Comparison of ENCODE assay signal across 8 cellular contexts in genomic region chr4:3075652-3075981, GRCh38. TPM values are rescaled to one million over a fixed set of nuclear protein-coding genes. Genes with fewer than 3 reads are reported as not detected.
A peak's percentile ranks its signal among the peaks of the same experiment; 100 is the strongest.
DNase-seq lines count a peak whose midpoint lies in the region; ATAC-seq and TF ChIP-seq lines count a peak whose summit lies in the region.

No MANE protein-coding gene starts in this region.

- H3K4me2 ChIP-seq in skeletal muscle satellite cell (ENCODE audit: low read length), result peak overlapping the region; percentile 98

- POLR2A ChIA-PET in T-cell (lab: Charles Lee), result no interaction called here

- H3K27ac Mint-ChIP-seq in T-cell, result peak overlapping the region in 1 of 2 donors; percentile 22

- no peaks in the 10 kb centered on the region for H3K27me3 Mint-ChIP-seq in T-cell

- H3K4me1 Mint-ChIP-seq in T-cell, result peaks cover 35 to 42% (median 36%) of the 10 kb centered on the region in 3 donors

- no peak for TF ChIP-seq CTCF in foreskin fibroblast (IDR thresholded peaks at IDR 0.05; ENCODE audit: low read depth, low read length)

- H3K4me3 Mint-ChIP-seq in T-cell, result peak overlapping the region; percentile 77 to 88 (median 83)

- H3K4me3 ChIP-seq in foreskin fibroblast (ENCODE audit: low read depth in 1 of 2, low read length in 2 of 2) (peak overlapping the region; percentile 94 to 97), skeletal muscle satellite cell (ENCODE audit: low read length) (peak overlapping the region; percentile 79)

- peak; percentile 49 for TF ChIP-seq POLR2A in GM18526 (IDR thresholded peaks at IDR 0.05; ENCODE audit: extremely low read depth, insufficient read length)

- no peaks in the 10 kb centered on the region for H3K9me3 ChIP-seq in skeletal muscle satellite cell (replicated peaks; ENCODE audit: low read length)

- H3K36me3 Mint-ChIP-seq in T-cell, result peaks cover 4% of the 10 kb centered on the region

- ATAC-seq in T-cell (replicated peaks in 1 of 4), result no peak
- no peak for ATAC-seq in GM21737 (IDR thresholded peaks at IDR 0.05; ENCODE audit: unreplicated experiment)
- ATAC-seq in GM18511 (IDR thresholded peaks at IDR 0.05; ENCODE audit: unreplicated experiment), result no peak

- CTCF ChIA-PET in T-cell (lab: Charles Lee), result interaction anchor here in 1 of 2 donors (0.5 kb wide), 1 partner anchor 38 kb away, joined by 4 read pairs; no protein-coding TSS in a partner anchor

- peak overlapping the region; percentile 88 for H3K9ac ChIP-seq in skeletal muscle satellite cell (ENCODE audit: low read depth, low read length)

- H3K27me3 ChIP-seq in skeletal muscle satellite cell (ENCODE audit: control insufficient read depth, insufficient read depth, low read length), result no peaks in the 10 kb centered on the region

- H3K36me3 ChIP-seq in skeletal muscle satellite cell (ENCODE audit: insufficient read depth, low read length), result no peaks in the 10 kb centered on the region

- DNase-seq in T-cell (no peak), foreskin fibroblast (no peak), HCEC 1CT (no peak), AG08395 (ENCODE audit: low spot score) (no peak)

- H3K9me3 Mint-ChIP-seq in T-cell, result no peaks in the 10 kb centered on the region

- H3K4me1 ChIP-seq in skeletal muscle satellite cell (ENCODE audit: control insufficient read depth, insufficient read depth, low read length), result peaks cover 16% of the 10 kb centered on the region

RNA-seq across cellular contexts. Expression of gene HTT, which starts 1.1 kb away (rescaled TPM):
- 10 to 100 TPM; 60.3 to 97.1 (median 71.4) TPM for total RNA-seq in T-cell
- total RNA-seq in skeletal muscle satellite cell (2012; rRNA removed), result 27.7 and 59.6 TPM in 2 replicates

RNA-seq across cellular contexts. Expression of gene HTT-AS, which starts 1.3 kb away (rescaled TPM):
- not detected for total RNA-seq in T-cell
- not detected in 2 replicates for total RNA-seq in skeletal muscle satellite cell (2012; rRNA removed)
